ENCODE assay signal across 19 cellular contexts in genomic region chr5:82624018-82624417, GRCh38.
DNase-seq lines count a peak whose midpoint lies in the region; ATAC-seq, FAIRE-seq and TF ChIP-seq lines count a peak whose summit lies in the region.
"Had no signal": no experiment of that assay in that cellular context is flagged by ENCODE, and none has a peak within 500 bp of the region (broad histone marks: within the 10 kb centered on the region; RNA-seq: fewer than 3 reads in every experiment).

No MANE protein-coding gene starts in this region.

- no peak overlapping the region for H3K4me3 Mint-ChIP-seq in nephron
- H3K4me3 Mint-ChIP-seq in activated T-cell treated with anti-CD3 and anti-CD28 coated beads, Interleukin-2, amount 50 U/mL, for 72 hours: no peak overlapping the region
- H3K4me3 Mint-ChIP-seq: CD8-positive, alpha-beta T cell; GM23338 had no signal

- no peak for TF ChIP-seq POLR2A in Peyer's patch (IDR thresholded peaks at IDR 0.05)
- TF ChIP-seq POLR2A in endothelial cell of umbilical vein (IDR thresholded peaks at IDR 0.05; ENCODE audit: low read depth, low read length): no peak
- no peak for TF ChIP-seq POLR2A in transverse colon (IDR thresholded peaks at IDR 0.05)

- TF ChIP-seq EP300 in transverse colon (IDR thresholded peaks at IDR 0.05; ENCODE audit: low read depth): no peak

- no peak overlapping the region for H3K9ac ChIP-seq in endothelial cell of umbilical vein (replicated peaks; ENCODE audit: extremely low read depth, insufficient read depth, low read length)

- dilution Hi-C loops in endothelial cell of umbilical vein (cut with MboI; ENCODE audit: extremely low pct_ligation_motif_present, low sequenced_read_pairs): no loop called here

- intact Hi-C loops in endothelial cell of umbilical vein (cut with micrococcal nuclease) (no loop called here), transverse colon (cut with DNase I; ENCODE audit: low total_unique reads) (no loop called here)

- H3K36me3 Mint-ChIP-seq in nephron (ENCODE audit: low read depth): no peaks in the 10 kb centered on the region
- no peaks in the 10 kb centered on the region for H3K36me3 Mint-ChIP-seq in activated T-cell treated with anti-CD3 and anti-CD28 coated beads, Interleukin-2, amount 50 U/mL, for 72 hours (ENCODE audit: insufficient read depth in 2 of 2)
- H3K36me3 Mint-ChIP-seq: CD8-positive, alpha-beta T cell had no signal

- in situ Hi-C loops in transverse colon (cut with MboI; ENCODE audit: low pct_ligation_motif_present in 1 of 4, low pct_unique_long_range_greater_than_20kb in 1 of 4, low sequenced_read_pairs in 3 of 4): no loop called here

- H3K27ac Mint-ChIP-seq in nephron: peak overlapping the region; percentile 70 to 96 (median 95)
- H3K27ac Mint-ChIP-seq in activated T-cell treated with anti-CD3 and anti-CD28 coated beads, Interleukin-2, amount 50 U/mL, for 72 hours: no peak overlapping the region
- H3K27ac Mint-ChIP-seq: CD8-positive, alpha-beta T cell; GM23338 had no signal

- H3K27me3 Mint-ChIP-seq in nephron (ENCODE audit: low read depth): no peaks in the 10 kb centered on the region
- H3K27me3 Mint-ChIP-seq in activated T-cell treated with anti-CD3 and anti-CD28 coated beads, Interleukin-2, amount 50 U/mL, for 72 hours (ENCODE audit: low read depth): no peaks in the 10 kb centered on the region

- H3K27ac ChIP-seq in Peyer's patch (peak overlapping the region in 3 of 4 donors; percentile 40 to 85 (median 80)), endothelial cell of umbilical vein (ENCODE audit: insufficient read depth, low read depth, low read length) (no peak overlapping the region), transverse colon (peak overlapping the region; percentile 70 to 72 (median 70))
- H3K27ac ChIP-seq: C4-2B had no signal

- TF ChIP-seq CTCF in Peyer's patch (IDR thresholded peaks at IDR 0.05): no peak
- TF ChIP-seq CTCF in endothelial cell of umbilical vein (IDR thresholded peaks at IDR 0.05; ENCODE audit: extremely low read depth in 1 of 2, insufficient read depth in 1 of 2, low read depth in 1 of 2, low read length in 2 of 2): no peak
- TF ChIP-seq CTCF in nephron (IDR thresholded peaks at IDR 0.05; ENCODE audit: unreplicated experiment in 3 of 3): no peak
- TF ChIP-seq CTCF in transverse colon (IDR thresholded peaks at IDR 0.05): no peak

- no peaks in the 10 kb centered on the region for H3K27me3 ChIP-seq in Peyer's patch
- no peaks in the 10 kb centered on the region for H3K27me3 ChIP-seq in endothelial cell of umbilical vein (ENCODE audit: control insufficient read depth in 2 of 2, insufficient read depth in 2 of 2, low read length in 2 of 2)
- no peaks in the 10 kb centered on the region for H3K27me3 ChIP-seq in transverse colon
- H3K27me3 ChIP-seq: BE2C had no signal

- peak; percentile 80 for FAIRE-seq in endothelial cell of umbilical vein (lab: Jason Lieb, UNC)
- FAIRE-seq: A204.1, GM12878, H54 had no signal

- H3K36me3 ChIP-seq in Peyer's patch (no peaks in the 10 kb centered on the region), endothelial cell of umbilical vein (ENCODE audit: control insufficient read depth in 2 of 2, extremely low read depth in 1 of 2, insufficient read depth in 2 of 2, low read length in 2 of 2) (no peaks in the 10 kb centered on the region), transverse colon (no peaks in the 10 kb centered on the region)
- H3K36me3 ChIP-seq: BE2C had no signal

- no peaks in the 10 kb centered on the region for H4K20me1 ChIP-seq in endothelial cell of umbilical vein (replicated peaks; ENCODE audit: control insufficient read depth, extremely low read depth, insufficient read depth, low read length)

- H3K4me1 Mint-ChIP-seq in nephron: peaks cover 17% of the 10 kb centered on the region
- H3K4me1 Mint-ChIP-seq in activated T-cell treated with anti-CD3 and anti-CD28 coated beads, Interleukin-2, amount 50 U/mL, for 72 hours (ENCODE audit: low read depth): no peaks in the 10 kb centered on the region
- H3K4me1 Mint-ChIP-seq: GM23338 had no signal

- 68 to 80% methylated on average over 1 of the region's 1 CpG for WGBS in transverse colon (ENCODE audit: low coverage in 1 of 2), 2 donors

- H3K4me2 ChIP-seq in endothelial cell of umbilical vein (ENCODE audit: insufficient read depth, low read length): no peak overlapping the region
- H3K4me2 ChIP-seq: GM23338 had no signal

- no TSS peak for BruUV-seq in endothelial cell of umbilical vein (replicated peaks; lab: Mats Ljungman, UMichigan)

- no peaks in the 10 kb centered on the region for H3K79me2 ChIP-seq in endothelial cell of umbilical vein (ENCODE audit: control insufficient read depth, insufficient read depth, low read length)

- H3K9me3 ChIP-seq in Peyer's patch: peaks cover 0 to under 1% (median 0%) of the 10 kb centered on the region in 4 donors
- no peaks in the 10 kb centered on the region for H3K9me3 ChIP-seq in endothelial cell of umbilical vein (replicated peaks; ENCODE audit: control insufficient read depth, insufficient read depth, low read length)
- no peaks in the 10 kb centered on the region for H3K9me3 ChIP-seq in transverse colon
- H3K9me3 ChIP-seq: BE2C had no signal

- H2AFZ ChIP-seq in endothelial cell of umbilical vein (ENCODE audit: low read depth, low read length): no peak overlapping the region
- H2AFZ ChIP-seq: GM23338 had no signal

- CTCF ChIA-PET in endothelial cell of umbilical vein (lab: Charles Lee): no interaction called here

- POLR2A ChIA-PET in endothelial cell of umbilical vein (lab: Charles Lee): no interaction called here

- no peaks in the 10 kb centered on the region for H3K9me1 ChIP-seq in endothelial cell of umbilical vein (replicated peaks; ENCODE audit: control insufficient read depth, extremely low read depth, insufficient read depth, low read length)

- H3K4me1 ChIP-seq in Peyer's patch (peaks cover 0 to 23% (median 0%) of the 10 kb centered on the region in 4 donors), endothelial cell of umbilical vein (ENCODE audit: control insufficient read depth, extremely low read depth, insufficient read depth, low read length) (peaks cover 23% of the 10 kb centered on the region), transverse colon (peaks cover 0 to 27% (median 13%) of the 10 kb centered on the region in 4 donors)
- H3K4me1 ChIP-seq: BE2C had no signal

- no peak for ATAC-seq in GM21360 (IDR thresholded peaks at IDR 0.05; ENCODE audit: unreplicated experiment)
- ATAC-seq in activated T-cell treated with anti-CD3 and anti-CD28 coated beads, Interleukin-2, amount 50 U/mL, for 72 hours (replicated peaks in 1 of 2): no peak
- ATAC-seq: CD8-positive, alpha-beta T cell; GM12878; GM23338 had no signal

- peaks cover 18% of the 10 kb centered on the region for H3K9me3 Mint-ChIP-seq in nephron
- peaks cover 0 to 3% of the 10 kb centered on the region in 2 donors for H3K9me3 Mint-ChIP-seq in activated T-cell treated with anti-CD3 and anti-CD28 coated beads, Interleukin-2, amount 50 U/mL, for 72 hours
- H3K9me3 Mint-ChIP-seq: CD8-positive, alpha-beta T cell had no signal

- DNase-seq in Peyer's patch: no peak
- peak; percentile 42 for DNase-seq in endothelial cell of umbilical vein (ENCODE audit: low read depth, low spot score)
- no peak for DNase-seq in transverse colon
- DNase-seq in activated CD4-positive, CD25-positive, alpha-beta regulatory T cell treated with anti-CD3 and anti-CD28 coated beads, Interleukin-2, amount 50 U/mL, for 72 hours: no peak
- no peak for DNase-seq in activated T-cell treated with anti-CD3 and anti-CD28 coated beads, Interleukin-2, amount 50 U/mL, for 72 hours
- DNase-seq: ACHN; BE2C; Calu3; CD8-positive, alpha-beta T cell; DND-41; EL; HCEC 1CT had no signal

- no peak overlapping the region for H3K4me3 ChIP-seq in Peyer's patch
- no peak overlapping the region for H3K4me3 ChIP-seq in endothelial cell of umbilical vein (replicated peaks in 1 of 3; ENCODE audit: insufficient read depth in 1 of 3, low read depth in 1 of 3, low read length in 3 of 3)
- no peak overlapping the region for H3K4me3 ChIP-seq in transverse colon
- H3K4me3 ChIP-seq: GM12878, GM23338 had no signal

TF ChIP-seq in endothelial cell of umbilical vein, 7 proteins besides CTCF, POLR2A, EP300 and RAD21:
- TF ChIP-seq EZH2 (IDR thresholded peaks at IDR 0.05; ENCODE audit: borderline replicate concordance, low read depth, low read length, severe bottlenecking) (no peak), GATA2 (IDR thresholded peaks at IDR 0.05; ENCODE audit: insufficient read depth, insufficient read length, low read depth, low read length) (peak; percentile 64), JUN (IDR thresholded peaks at IDR 0.05; ENCODE audit: borderline replicate concordance, insufficient read depth, insufficient read length, low read depth) (peak; percentile 15), MAX (IDR thresholded peaks at IDR 0.05; ENCODE audit: insufficient read depth, insufficient read length) (no peak), MYC (IDR thresholded peaks at IDR 0.05; ENCODE audit: low read depth, low read length) (no peak), POLR2AphosphoS5 (IDR thresholded peaks at IDR 0.05; ENCODE audit: insufficient read depth, low read depth, low read length) (no peak), FOS (IDR thresholded peaks at IDR 0.05; ENCODE audit: borderline replicate concordance, insufficient read depth, low read length) (peak; percentile 71)
